ENCODE assay signal across 8 cellular contexts in the genomic region with DNA sequence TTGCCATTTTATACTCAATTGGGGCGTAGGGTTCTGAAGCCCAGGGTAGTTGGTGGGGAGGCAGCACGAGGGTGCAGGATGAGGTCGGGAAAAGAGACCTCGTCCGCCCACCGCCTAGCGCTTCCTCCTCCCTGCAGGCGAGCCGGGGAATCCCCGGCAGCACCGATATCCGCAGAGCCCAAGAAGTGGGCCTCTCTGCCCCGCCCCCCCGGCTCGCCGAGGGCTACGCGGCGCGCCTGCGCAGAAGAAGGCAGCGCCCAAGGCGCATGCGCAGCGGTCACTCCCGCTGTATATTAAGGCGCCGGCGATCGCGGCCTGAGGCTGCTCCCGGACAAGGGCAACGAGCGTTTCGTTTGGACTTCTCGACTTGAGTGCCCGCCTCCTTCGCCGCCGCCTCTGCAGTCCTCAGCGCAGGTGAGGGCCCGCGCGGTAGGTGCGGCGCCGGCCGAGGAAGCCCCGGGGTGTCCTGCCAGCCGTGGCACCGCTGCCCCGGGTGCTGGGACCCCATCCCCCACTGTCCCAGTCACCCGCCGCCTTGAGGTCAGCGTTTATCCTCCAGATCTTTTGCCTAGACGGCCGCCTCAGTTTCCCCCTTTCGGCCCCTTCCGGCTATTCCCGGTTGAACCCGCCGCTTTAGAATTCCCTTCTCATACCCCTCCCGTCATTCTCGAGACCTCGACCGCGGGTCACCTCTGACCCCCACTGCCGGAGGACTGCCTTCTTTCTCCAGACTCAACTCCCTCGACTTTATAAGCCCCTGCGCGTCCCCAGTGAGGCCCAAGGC.
DNase-seq lines count a peak whose midpoint lies in the region; ATAC-seq and TF ChIP-seq lines count a peak whose summit lies in the region.

Gene ALAS1, plus strand, starts transcription at position 319 of the 784 bp plus-strand sequence. CDS start 1,082 bp downstream, outside the sequence.

- no peak for TF ChIP-seq CTCF in AG09309 (IDR thresholded peaks at IDR 0.05; ENCODE audit: control insufficient read depth, insufficient read depth, low read depth, low read length, missing control alignments)

- ATAC-seq in GM18907 (IDR thresholded peaks at IDR 0.05; ENCODE audit: unreplicated experiment) (peak; percentile 83), HG03139 (IDR thresholded peaks at IDR 0.05; ENCODE audit: unreplicated experiment) (peak; percentile 61)

- peak within 1 kb of the TSS; percentile 87 for H3K27ac ChIP-seq in caudate nucleus (ENCODE audit: low read depth, low read length)

- DNase-seq in AG09309 (ENCODE audit: low read depth), result no peak
- DNase-seq in NCI-H345 treated with DMSO at 0.1 percent for 48 hours (lab: John Stamatoyannopoulos, UW; ENCODE audit: unreplicated experiment), result peak; percentile 66
- DNase-seq in activated CD4-positive, CD25-positive, alpha-beta regulatory T cell (lab: John Stamatoyannopoulos, UW), result peak; percentile 85 to 93 (median 89)
- peak in 60 of 61 donors; percentile 29 to 90 (median 78) for DNase-seq in caudate nucleus (lab: John Stamatoyannopoulos, UW)
- peak; percentile 79 for DNase-seq in iris pigment epithelial cell (ENCODE audit: low read depth)
- DNase-seq in stimulated activated CD4-positive, alpha-beta T cell treated with anti-CD3 and anti-CD28 coated beads, Interleukin-12 subunit alpha, Interleukin-12 subunit beta, amount 100 ng/mL, for 4 hours, result peak; percentile 96

- peak within 1 kb of the TSS; percentile 81 for H3K4me3 ChIP-seq in AG09309 (ENCODE audit: control insufficient read depth, low read depth, low read length)
